In the genomic region with DNA sequence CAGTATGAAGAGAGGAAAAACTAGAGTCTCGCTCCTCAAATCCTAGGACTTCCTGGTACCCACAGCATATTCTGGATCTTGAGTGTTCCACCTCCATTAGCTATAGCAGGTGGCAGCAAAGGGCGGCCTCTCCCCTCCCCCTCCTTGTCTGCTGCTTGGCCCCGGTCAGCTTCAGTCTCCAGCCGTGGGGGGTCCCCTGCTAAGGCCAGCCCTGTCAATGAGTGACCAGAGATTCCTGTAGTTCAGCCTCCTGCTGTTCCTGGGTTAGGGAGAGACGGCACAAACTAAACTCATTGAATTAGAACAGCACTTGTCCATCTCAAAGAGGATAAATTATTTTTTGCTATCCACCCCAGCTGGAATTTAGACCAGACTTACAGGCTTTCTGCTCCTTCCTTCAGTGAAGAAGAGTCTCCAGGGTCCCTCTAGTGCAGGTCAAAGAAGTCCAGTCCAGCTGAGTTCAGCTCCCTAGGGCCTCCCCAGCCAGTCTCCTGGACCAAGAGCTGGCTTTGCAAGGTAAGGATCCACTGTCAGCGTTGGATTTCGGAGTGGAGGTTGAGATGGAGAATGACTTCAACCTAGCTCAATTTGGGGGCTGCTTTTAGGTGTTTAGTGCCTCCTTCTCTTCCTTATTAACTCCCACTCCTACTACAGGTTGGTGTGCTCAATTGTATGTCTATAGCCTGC, we compare ENCODE assay signal across 1 cellular context.
TF ChIP-seq lines count a peak whose summit lies in the region.

No MANE protein-coding gene starts in this region.

TF ChIP-seq in HEK293T, 16 proteins besides CTCF, POLR2A, EP300 and RAD21 (continued from another document):
- TF ChIP-seq, protein P1, sequence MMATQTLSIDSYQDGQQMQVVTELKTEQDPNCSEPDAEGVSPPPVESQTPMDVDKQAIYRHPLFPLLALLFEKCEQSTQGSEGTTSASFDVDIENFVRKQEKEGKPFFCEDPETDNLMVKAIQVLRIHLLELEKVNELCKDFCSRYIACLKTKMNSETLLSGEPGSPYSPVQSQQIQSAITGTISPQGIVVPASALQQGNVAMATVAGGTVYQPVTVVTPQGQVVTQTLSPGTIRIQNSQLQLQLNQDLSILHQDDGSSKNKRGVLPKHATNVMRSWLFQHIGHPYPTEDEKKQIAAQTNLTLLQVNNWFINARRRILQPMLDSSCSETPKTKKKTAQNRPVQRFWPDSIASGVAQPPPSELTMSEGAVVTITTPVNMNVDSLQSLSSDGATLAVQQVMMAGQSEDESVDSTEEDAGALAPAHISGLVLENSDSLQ (IDR thresholded peaks at IDR 0.05), result no peak
- no peak for TF ChIP-seq L3MBTL2 (conservative IDR thresholded peaks at IDR 0.05)
- TF ChIP-seq BHLHE40 (IDR thresholded peaks at IDR 0.05; ENCODE audit: borderline replicate concordance), result no peak
- TF ChIP-seq NFRKB (IDR thresholded peaks at IDR 0.05), result no peak
- no peak for TF ChIP-seq TARDBP (IDR thresholded peaks at IDR 0.05)
- TF ChIP-seq LEF1 (IDR thresholded peaks at IDR 0.05; ENCODE audit: borderline replicate concordance), result no peak
- TF ChIP-seq FOXK2 (IDR thresholded peaks at IDR 0.05), result no peak
- TF ChIP-seq FOXA1 (IDR thresholded peaks at IDR 0.05), result no peak
